Comparison of ENCODE assay signal across 10 cellular contexts in the genomic region with DNA sequence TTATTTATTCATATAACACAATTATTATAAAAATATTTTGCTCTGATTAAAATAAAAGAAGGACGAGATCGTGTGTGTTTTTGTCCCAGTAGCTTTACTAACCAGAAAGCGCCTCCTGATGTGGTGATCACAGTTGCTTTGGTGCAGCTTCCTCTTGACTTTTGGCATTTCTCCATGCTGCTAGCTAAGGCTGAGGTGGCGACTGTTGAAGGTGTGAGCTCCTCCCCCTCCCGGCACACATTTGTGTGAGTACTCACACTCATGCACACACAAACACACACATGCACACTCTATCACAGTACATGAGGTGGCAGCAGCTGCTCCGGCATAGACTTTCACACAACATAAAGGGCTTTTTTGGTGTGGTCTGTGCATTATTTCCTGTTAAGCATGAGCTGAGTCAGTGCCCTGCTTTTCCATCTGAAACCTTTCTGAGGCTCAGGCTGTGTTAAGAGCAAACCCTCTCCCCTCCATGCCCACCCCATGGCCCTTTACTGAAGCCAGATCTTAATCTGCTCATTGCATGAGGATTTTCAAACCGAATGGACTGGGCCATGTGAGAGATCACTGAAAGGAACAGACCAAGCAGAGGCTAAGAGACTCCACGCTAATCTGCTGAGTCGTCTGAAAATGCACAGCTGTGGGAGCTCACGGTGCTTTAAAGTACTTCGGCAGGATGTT. TPM values are rescaled to one million over a fixed set of nuclear protein-coding genes. Genes with fewer than 3 reads are reported as not detected.
DNase-seq lines count a peak whose midpoint lies in the region; ATAC-seq and TF ChIP-seq lines count a peak whose summit lies in the region.
"Not testable (repeated sequence)": the region's sequence is repeated elsewhere in the genome, so short reads cannot be mapped to it uniquely, and the experiment has no call there.
"Had no signal": no experiment of that assay in that cellular context is flagged by ENCODE, and none has a peak within 500 bp of the region (broad histone marks: within the 10 kb centered on the region; RNA-seq: fewer than 3 reads in every experiment).

No MANE protein-coding gene starts in this region.

- H3K4me1 ChIP-seq in heart right ventricle: not testable (repeated sequence)

- peak; percentile 78 for ATAC-seq in GM19351 (IDR thresholded peaks at IDR 0.05; ENCODE audit: unreplicated experiment)
- ATAC-seq in HG02759 (IDR thresholded peaks at IDR 0.05; ENCODE audit: unreplicated experiment): peak; percentile 81
- peak; percentile 50 for ATAC-seq in HG03575 (IDR thresholded peaks at IDR 0.05; ENCODE audit: extremely low read depth, insufficient number of reproducible peaks, low FRiP score, unreplicated experiment)
- ATAC-seq in activated T-helper 17 cell treated with anti-CD3 and anti-CD28 coated beads, Interleukin-2, amount 50 U/mL, for 72 hours (replicated peaks): peak; percentile 96
- peak in 6 of 8 donors; percentile 67 to 79 (median 73) for ATAC-seq in heart right ventricle

- peak overlapping the region; percentile 39 for H3K4me3 Mint-ChIP-seq in activated T-helper 17 cell treated with anti-CD3 and anti-CD28 coated beads, Interleukin-2, amount 50 U/mL, for 72 hours

- intact Hi-C loops in heart right ventricle (cut with DNase I): not testable (repeated sequence)

- H3K4me1 Mint-ChIP-seq in activated T-helper 17 cell treated with anti-CD3 and anti-CD28 coated beads, Interleukin-2, amount 50 U/mL, for 72 hours: not testable (repeated sequence)

- H3K36me3 Mint-ChIP-seq in activated T-helper 17 cell treated with anti-CD3 and anti-CD28 coated beads, Interleukin-2, amount 50 U/mL, for 72 hours (ENCODE audit: low read depth): not testable (repeated sequence)

- DNase-seq in Ammon's horn (ENCODE audit: low spot score): peak; percentile 4
- peak; percentile 22 for DNase-seq in WERI-Rb-1
- not testable (repeated sequence) for DNase-seq in heart right ventricle
- peak; percentile 51 for DNase-seq in stimulated activated CD4-positive, alpha-beta T cell treated with anti-CD3 and anti-CD28 coated beads, Interleukin-15, amount 100 ng/mL, for 24 hours

- not testable (repeated sequence) for H3K9me3 Mint-ChIP-seq in activated T-helper 17 cell treated with anti-CD3 and anti-CD28 coated beads, Interleukin-2, amount 50 U/mL, for 72 hours

- 12% methylated on average over 10 to 11 of the region's 11 CpGs for WGBS in heart right ventricle, 2 donors

- not testable (repeated sequence) for H3K9me3 ChIP-seq in WERI-Rb-1 (ENCODE audit: severe bottlenecking); heart right ventricle

- not testable (repeated sequence) for H3K27me3 ChIP-seq in WERI-Rb-1 (ENCODE audit: insufficient read depth, low read depth, severe bottlenecking); heart right ventricle

- H3K27me3 Mint-ChIP-seq in activated T-helper 17 cell treated with anti-CD3 and anti-CD28 coated beads, Interleukin-2, amount 50 U/mL, for 72 hours: not testable (repeated sequence)

- H3K36me3 ChIP-seq in WERI-Rb-1, heart right ventricle: not testable (repeated sequence)

- not testable (repeated sequence) for TF ChIP-seq CTCF in WERI-Rb-1 (IDR thresholded peaks at IDR 0.05; ENCODE audit: low read depth, low read length); heart right ventricle (IDR thresholded peaks at IDR 0.05)

- H3K27ac ChIP-seq in WERI-Rb-1: not testable (repeated sequence)
- H3K27ac ChIP-seq in heart right ventricle: peak overlapping the region in 1 of 10 donors; percentile 31

- H3K4me3 ChIP-seq in WERI-Rb-1 (ENCODE audit: low read depth, low read length): not testable (repeated sequence)
- peak overlapping the region in 1 of 10 donors; percentile 18 for H3K4me3 ChIP-seq in heart right ventricle

- not testable (repeated sequence) for H3K27ac Mint-ChIP-seq in activated T-helper 17 cell treated with anti-CD3 and anti-CD28 coated beads, Interleukin-2, amount 50 U/mL, for 72 hours

RNA-seq across cellular contexts. Expression of a gene that starts 53.3 kb away (rescaled TPM):
- under 1 TPM; 0.11 to 0.32 TPM for total RNA-seq in activated T-helper 17 cell treated with anti-CD3 and anti-CD28 coated beads, Interleukin-2, amount 50 U/mL, for 72 hours
- total RNA-seq in heart right ventricle: under 1 TPM in 3 of 10 donors, not detected in 7; 0.09 to 0.13 (median 0.12) TPM
- polyA plus RNA-seq in heart right ventricle: under 1 TPM in 1 of 2 donors, not detected in 1; 0.06 TPM
- total RNA-seq: A172, dermis microvascular lymphatic vessel endothelial cell had no signal
